In the genomic region with DNA sequence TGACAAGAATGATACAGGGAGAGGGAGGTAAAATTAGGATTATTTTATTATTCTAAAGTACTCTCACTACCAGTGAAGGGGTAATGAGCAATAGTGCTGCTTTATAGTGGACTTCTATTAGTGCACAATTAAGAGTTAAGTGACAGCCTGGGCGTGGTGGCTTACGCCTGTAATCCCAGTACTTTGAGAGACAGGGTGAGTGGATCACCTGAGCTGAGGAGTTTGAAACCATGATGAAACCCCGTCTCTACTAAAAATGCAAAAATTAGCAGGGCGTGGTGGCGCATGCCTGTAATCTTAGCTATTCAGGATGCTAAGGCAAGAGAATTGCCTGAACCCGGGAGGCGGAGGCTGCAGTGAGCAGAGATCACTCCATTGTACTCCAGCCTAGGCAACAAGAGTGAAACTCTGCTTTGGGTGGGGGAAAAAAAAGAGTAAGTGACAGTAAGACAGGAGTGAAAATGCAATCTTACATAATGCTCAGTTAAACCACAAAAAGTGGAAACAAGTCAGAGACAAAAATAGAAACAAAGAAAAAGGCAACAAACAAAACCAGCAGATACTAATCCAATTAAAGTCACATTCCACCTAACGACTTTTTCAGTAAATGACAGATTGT, we compare ENCODE assay signal across 1 cellular context.
TF ChIP-seq lines count a peak whose summit lies in the region.

No MANE protein-coding gene starts in this region.

TF ChIP-seq in HepG2, 621 proteins besides CTCF, POLR2A, EP300 and RAD21 (continued from another document):
- TF ChIP-seq, protein P1, sequence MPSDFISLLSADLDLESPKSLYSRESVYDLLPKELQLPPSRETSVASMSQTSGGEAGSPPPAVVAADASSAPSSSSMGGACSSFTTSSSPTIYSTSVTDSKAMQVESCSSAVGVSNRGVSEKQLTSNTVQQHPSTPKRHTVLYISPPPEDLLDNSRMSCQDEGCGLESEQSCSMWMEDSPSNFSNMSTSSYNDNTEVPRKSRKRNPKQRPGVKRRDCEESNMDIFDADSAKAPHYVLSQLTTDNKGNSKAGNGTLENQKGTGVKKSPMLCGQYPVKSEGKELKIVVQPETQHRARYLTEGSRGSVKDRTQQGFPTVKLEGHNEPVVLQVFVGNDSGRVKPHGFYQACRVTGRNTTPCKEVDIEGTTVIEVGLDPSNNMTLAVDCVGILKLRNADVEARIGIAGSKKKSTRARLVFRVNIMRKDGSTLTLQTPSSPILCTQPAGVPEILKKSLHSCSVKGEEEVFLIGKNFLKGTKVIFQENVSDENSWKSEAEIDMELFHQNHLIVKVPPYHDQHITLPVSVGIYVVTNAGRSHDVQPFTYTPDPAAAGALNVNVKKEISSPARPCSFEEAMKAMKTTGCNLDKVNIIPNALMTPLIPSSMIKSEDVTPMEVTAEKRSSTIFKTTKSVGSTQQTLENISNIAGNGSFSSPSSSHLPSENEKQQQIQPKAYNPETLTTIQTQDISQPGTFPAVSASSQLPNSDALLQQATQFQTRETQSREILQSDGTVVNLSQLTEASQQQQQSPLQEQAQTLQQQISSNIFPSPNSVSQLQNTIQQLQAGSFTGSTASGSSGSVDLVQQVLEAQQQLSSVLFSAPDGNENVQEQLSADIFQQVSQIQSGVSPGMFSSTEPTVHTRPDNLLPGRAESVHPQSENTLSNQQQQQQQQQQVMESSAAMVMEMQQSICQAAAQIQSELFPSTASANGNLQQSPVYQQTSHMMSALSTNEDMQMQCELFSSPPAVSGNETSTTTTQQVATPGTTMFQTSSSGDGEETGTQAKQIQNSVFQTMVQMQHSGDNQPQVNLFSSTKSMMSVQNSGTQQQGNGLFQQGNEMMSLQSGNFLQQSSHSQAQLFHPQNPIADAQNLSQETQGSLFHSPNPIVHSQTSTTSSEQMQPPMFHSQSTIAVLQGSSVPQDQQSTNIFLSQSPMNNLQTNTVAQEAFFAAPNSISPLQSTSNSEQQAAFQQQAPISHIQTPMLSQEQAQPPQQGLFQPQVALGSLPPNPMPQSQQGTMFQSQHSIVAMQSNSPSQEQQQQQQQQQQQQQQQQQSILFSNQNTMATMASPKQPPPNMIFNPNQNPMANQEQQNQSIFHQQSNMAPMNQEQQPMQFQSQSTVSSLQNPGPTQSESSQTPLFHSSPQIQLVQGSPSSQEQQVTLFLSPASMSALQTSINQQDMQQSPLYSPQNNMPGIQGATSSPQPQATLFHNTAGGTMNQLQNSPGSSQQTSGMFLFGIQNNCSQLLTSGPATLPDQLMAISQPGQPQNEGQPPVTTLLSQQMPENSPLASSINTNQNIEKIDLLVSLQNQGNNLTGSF (CRISPR knock-in tag; IDR thresholded peaks at IDR 0.05) = no peak
- TF ChIP-seq TBL1XR1 (IDR thresholded peaks at IDR 0.05; ENCODE audit: borderline replicate concordance, low read length, partially characterized antibody) = no peak
- TF ChIP-seq NFRKB (IDR thresholded peaks at IDR 0.05) = no peak
